Comparison of ENCODE assay signal across 1 cellular context in the genomic region with DNA sequence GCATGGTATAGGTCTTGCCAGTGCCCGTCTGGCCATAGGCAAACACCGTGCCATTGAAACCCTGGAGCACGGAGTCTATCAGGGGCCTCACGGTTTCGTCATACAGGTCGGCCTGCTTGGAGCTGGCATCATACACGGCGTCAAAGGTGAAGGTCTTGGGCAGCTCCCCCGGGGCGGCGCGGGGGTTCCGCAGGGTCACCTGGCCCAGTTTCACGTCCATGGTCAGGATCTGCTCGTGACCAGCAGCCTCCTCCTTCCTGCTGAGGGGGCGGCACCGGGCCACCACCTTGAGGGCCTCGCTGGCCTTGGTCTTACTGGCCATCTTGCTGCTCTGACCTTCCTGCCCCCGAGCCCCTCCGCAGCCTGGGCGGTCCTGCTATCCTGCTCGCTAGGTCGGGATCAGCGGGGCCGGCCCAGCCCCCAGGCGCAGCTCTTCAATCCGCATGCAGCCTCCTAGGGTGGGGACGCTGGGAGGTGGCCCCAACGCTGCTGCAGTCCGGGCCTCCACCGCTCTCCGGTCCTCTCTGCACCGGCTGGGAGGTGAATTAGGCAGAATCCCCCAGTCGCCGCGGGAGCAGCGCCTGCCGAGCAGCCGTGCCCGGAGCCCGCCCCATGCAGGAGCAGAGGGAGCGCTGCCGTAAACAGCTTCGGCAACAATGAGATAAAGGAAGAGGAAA.
TF ChIP-seq lines count a peak whose summit lies in the region.

No MANE protein-coding gene starts in this region.

TF ChIP-seq in H1, 55 proteins besides CTCF, POLR2A, EP300 and RAD21:
- TF ChIP-seq BRCA1 (IDR thresholded peaks at IDR 0.05; ENCODE audit: low read depth, low read length) (no peak), CREB1 (IDR thresholded peaks at IDR 0.05) (peak; percentile 14; the same call in 1 of the 2 replicates), CHD2 (IDR thresholded peaks at IDR 0.05; ENCODE audit: low read length) (no peak), PHF8 (conservative IDR thresholded peaks at IDR 0.05; ENCODE audit: low read depth, low read length) (peak; percentile 50; the same call in 1 of the 2 replicates), KDM4A (IDR thresholded peaks at IDR 0.05; ENCODE audit: low read depth, low read length, severe bottlenecking) (peak; percentile 60), JUND (IDR thresholded peaks at IDR 0.05; ENCODE audit: low read length) (no peak)
